Comparison of ENCODE assay signal across 24 cellular contexts in genomic region chr4:114193625-114194399, GRCh38.
"Had no signal": no experiment of that assay in that cellular context is flagged by ENCODE, and none has a peak within 500 bp of the region (broad histone marks: within the 10 kb centered on the region; RNA-seq: fewer than 3 reads in every experiment).

No MANE protein-coding gene starts in this region.

- H3K27ac ChIP-seq: heart right ventricle, left lung, ovary, right atrium auricular region, spleen, tibial nerve, uterus had no signal

- H3K4me3 ChIP-seq: heart right ventricle, left lung, lung, mucosa of descending colon, ovary, right atrium auricular region, spleen, tibial nerve, uterus had no signal

- H3K36me3 ChIP-seq: heart right ventricle, left lung, ovary, right atrium auricular region, spleen, tibial nerve, uterus had no signal

- FAIRE-seq: keratinocyte, small intestine had no signal

- ATAC-seq: heart right ventricle; left cardiac atrium; left lung; mucosa of descending colon; naive thymus-derived CD4-positive, alpha-beta T cell; natural killer cell treated with Interleukin-12 subunit alpha and Interleukin-12 subunit beta and Interleukin-15 and Interleukin-18, amount 100 ng/mL, for 72 hours; sciatic nerve; stimulated activated naive CD8-positive, alpha-beta T cell treated with anti-CD3 and anti-CD28 coated beads, Interleukin-15, amount 100 ng/mL, for 72 hours had no signal

- DNase-seq: heart right ventricle; hippocampal formation; kidney glomerular epithelial cell; left cardiac atrium; left lung; midbrain; mucosa of descending colon; naive thymus-derived CD4-positive, alpha-beta T cell; ovary; small intestine; spleen; stimulated activated CD4-positive, alpha-beta T cell treated with anti-CD3 and anti-CD28 coated beads, Interleukin-2, amount 100 ng/mL, for 48 hours; stimulated activated CD4-positive, alpha-beta T cell treated with anti-CD3 and anti-CD28 coated beads, Interleukin-4, amount 100 ng/mL, for 4 hours; stimulated activated CD8-positive, alpha-beta memory T cell treated with anti-CD3 and anti-CD28 coated beads, Interleukin-4, amount 100 ng/mL, for 48 hours; stimulated activated naive CD4-positive, alpha-beta T cell treated with Interleukin-2 at 50 U/mL for 16 hours; stimulated activated naive CD8-positive, alpha-beta T cell treated with anti-CD3 and anti-CD28 coated beads, Interleukin-15, amount 100 ng/mL, for 72 hours; substantia nigra; uterus had no signal

- H3K4me1 ChIP-seq: heart right ventricle, left lung, right atrium auricular region, spleen, tibial nerve, uterus had no signal

- H3K9me3 ChIP-seq: left lung, mucosa of descending colon, ovary, right atrium auricular region, spleen, tibial nerve, uterus had no signal

- H3K27me3 ChIP-seq: heart right ventricle, left lung, ovary, right atrium auricular region, spleen, tibial nerve, uterus had no signal
